In the genomic region with DNA sequence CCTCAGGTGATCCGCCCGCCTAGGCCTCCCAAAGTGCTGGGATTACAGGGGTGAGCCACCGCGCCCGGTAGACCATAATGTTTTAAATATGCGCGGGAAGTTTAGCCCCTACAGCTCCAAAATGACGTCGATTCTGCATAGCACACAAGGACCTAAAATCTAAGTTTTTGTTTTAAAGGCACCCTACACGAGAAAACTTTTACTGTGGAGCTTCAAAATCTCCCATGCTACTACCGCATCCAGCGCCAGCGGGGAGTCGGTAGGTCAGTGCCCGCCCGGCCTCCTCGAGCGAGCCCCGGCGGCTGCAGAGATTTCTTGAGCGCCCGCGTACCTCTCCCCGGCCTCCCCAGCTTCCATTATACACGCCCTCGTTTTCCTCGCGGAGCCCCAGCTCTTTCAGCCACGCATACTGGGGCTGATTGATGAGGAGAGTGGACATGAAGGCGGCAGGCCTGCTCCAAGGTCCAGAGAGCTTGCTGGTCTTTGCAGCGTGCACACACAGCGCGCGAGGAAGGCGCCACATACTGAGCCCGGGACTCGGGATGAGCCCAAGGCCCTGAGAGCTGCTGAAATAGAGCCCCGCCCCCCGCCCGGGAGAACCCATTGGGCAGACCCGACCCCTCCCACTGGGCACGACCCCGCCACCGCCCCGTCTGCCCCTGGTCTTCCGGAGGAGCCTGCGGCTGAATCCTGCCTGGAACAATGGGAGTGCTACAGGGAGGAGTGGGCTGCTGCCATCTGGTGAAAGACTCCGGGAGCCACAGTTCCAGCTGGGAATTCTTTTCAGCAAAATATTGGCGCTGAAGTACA, we compare ENCODE assay signal across 8 cellular contexts. TPM values are rescaled to one million over a fixed set of nuclear protein-coding genes. Genes with fewer than 3 reads are reported as not detected.
A peak's percentile ranks its signal among the peaks of the same experiment; 100 is the strongest.
DNase-seq lines count a peak whose midpoint lies in the region; ATAC-seq and TF ChIP-seq lines count a peak whose summit lies in the region.

A gene (minus strand): TSS at position 544 of the 810 bp plus-strand sequence. CDS start 21 bp downstream, at position 523.

- H3K36me3 Mint-ChIP-seq in naive thymus-derived CD4-positive, alpha-beta T cell = no peaks in the 10 kb centered on the region

- H3K4me3 ChIP-seq in BE2C (ENCODE audit: low read depth, low read length) = peak within 1 kb of the TSS; percentile 87
- peak within 1 kb of the TSS; percentile 64 for H3K4me3 ChIP-seq in naive thymus-derived CD4-positive, alpha-beta T cell (ENCODE audit: low read length)
- H3K4me3 ChIP-seq in subcutaneous abdominal adipose tissue (ENCODE audit: low read depth in 1 of 5, low read length in 5 of 5) = peak within 1 kb of the TSS; percentile 79 to 90 (median 83)

- H3K4me1 ChIP-seq in BE2C = no peaks in the 10 kb centered on the region
- peaks cover 0 to 9% of the 10 kb centered on the region in 2 donors for H3K4me1 ChIP-seq in naive thymus-derived CD4-positive, alpha-beta T cell (ENCODE audit: control insufficient read depth in 2 of 2, insufficient read depth in 2 of 2, low read length in 2 of 2)
- H3K4me1 ChIP-seq in subcutaneous abdominal adipose tissue (ENCODE audit: control insufficient read depth in 5 of 5, insufficient read depth in 5 of 5, low read length in 5 of 5) = peaks cover 2 to 26% (median 19%) of the 10 kb centered on the region in 5 donors

- H3K4me3 Mint-ChIP-seq in naive thymus-derived CD4-positive, alpha-beta T cell = peak within 1 kb of the TSS; percentile 81 to 95 (median 88)

- H3K9me3 ChIP-seq in BE2C = no peaks in the 10 kb centered on the region
- H3K9me3 ChIP-seq in naive thymus-derived CD4-positive, alpha-beta T cell (ENCODE audit: control insufficient read depth in 2 of 3, low read length in 3 of 3) = no peaks in the 10 kb centered on the region
- H3K9me3 ChIP-seq in subcutaneous abdominal adipose tissue (ENCODE audit: control insufficient read depth in 5 of 5, low read length in 5 of 5) = no peaks in the 10 kb centered on the region

- TF ChIP-seq CTCF in BE2C (IDR thresholded peaks at IDR 0.05; ENCODE audit: low read depth, low read length) = peak; percentile 74

- ATAC-seq in HG03342 (IDR thresholded peaks at IDR 0.05; ENCODE audit: unreplicated experiment) = peak; percentile 79
- ATAC-seq in naive thymus-derived CD4-positive, alpha-beta T cell = peak; percentile 78

- CTCF ChIA-PET in naive thymus-derived CD4-positive, alpha-beta T cell (lab: Charles Lee) = interaction anchor here (0.9 to 1.7 kb wide), 3 partner anchors 10 to 54 kb away, joined by 3 to 5 read pairs (median 4); no protein-coding TSS in a partner anchor

- H3K27me3 ChIP-seq in BE2C (no peaks in the 10 kb centered on the region), subcutaneous abdominal adipose tissue (ENCODE audit: control insufficient read depth in 5 of 5, insufficient read depth in 4 of 5, low read length in 5 of 5) (no peaks in the 10 kb centered on the region)
- H3K27me3 ChIP-seq in naive thymus-derived CD4-positive, alpha-beta T cell (ENCODE audit: control insufficient read depth in 2 of 2, insufficient read depth in 2 of 2, low read length in 2 of 2) = peaks cover 0 to 7% of the 10 kb centered on the region in 2 donors

- no peaks in the 10 kb centered on the region for H3K9me3 Mint-ChIP-seq in naive thymus-derived CD4-positive, alpha-beta T cell

- H3K27ac Mint-ChIP-seq in naive thymus-derived CD4-positive, alpha-beta T cell = peak within 1 kb of the TSS in 8 of 9 donors; percentile 9 to 69 (median 36)

- DNase-seq in BE2C (peak; percentile 99), GM19238 (ENCODE audit: insufficient read length, low spot score) (peak; percentile 59), NOMO-1 treated with dmso at 0.1 percent for 144 hours (lab: John Stamatoyannopoulos, UW; ENCODE audit: unreplicated experiment) (peak; percentile 28), activated gamma-delta T cell treated with Interleukin-2 at 50 U/mL for 16 hours (peak; percentile 17), fibroblast of the conjunctiva (ENCODE audit: low read depth) (peak; percentile 90)
- peak; percentile 6 to 36 (median 24) for DNase-seq in naive thymus-derived CD4-positive, alpha-beta T cell

- H3K36me3 ChIP-seq in BE2C (peaks cover 14% of the 10 kb centered on the region), subcutaneous abdominal adipose tissue (ENCODE audit: control insufficient read depth in 5 of 5, insufficient read depth in 5 of 5, low read length in 5 of 5) (peaks cover 4 to 9% (median 5%) of the 10 kb centered on the region in 5 donors)
- no peaks in the 10 kb centered on the region for H3K36me3 ChIP-seq in naive thymus-derived CD4-positive, alpha-beta T cell (ENCODE audit: control insufficient read depth in 2 of 3, insufficient read depth in 3 of 3, low read length in 3 of 3)

- POLR2A ChIA-PET in naive thymus-derived CD4-positive, alpha-beta T cell (lab: Charles Lee) = interaction anchor here (0.6 to 1.5 kb wide), 3 partner anchors 150 to 184 kb away, joined by 3 to 4 read pairs (median 3); a partner anchor contains a TSS

- intact Hi-C loops in naive thymus-derived CD4-positive, alpha-beta T cell (cut with micrococcal nuclease) = loop anchor here in 1 of 2 donors (10.0 kb wide), 1 partner anchor 170 kb away; a partner anchor contains a TSS

- peaks cover 8 to 23% (median 15%) of the 10 kb centered on the region in 7 donors for H3K4me1 Mint-ChIP-seq in naive thymus-derived CD4-positive, alpha-beta T cell

- H3K9ac ChIP-seq in subcutaneous abdominal adipose tissue (ENCODE audit: low read length in 5 of 5) = peak within 1 kb of the TSS; percentile 21 to 80 (median 62)

- H3K27ac ChIP-seq in naive thymus-derived CD4-positive, alpha-beta T cell (ENCODE audit: low read depth, low read length) = no peak within 1 kb of the TSS
- peak within 1 kb of the TSS; percentile 54 for H3K27ac ChIP-seq in subcutaneous abdominal adipose tissue (ENCODE audit: low read depth, low read length)

- H3K27me3 Mint-ChIP-seq in naive thymus-derived CD4-positive, alpha-beta T cell = peaks cover 0 to 43% (median 12%) of the 10 kb centered on the region in 5 donors

RNA-seq across cellular contexts. Expression of the gene that starts here (rescaled TPM):
- polyA plus RNA-seq in BE2C (2012; ENCODE audit: insufficient read depth, insufficient read length, low read depth) = 76.0 TPM
- 1 to 10 TPM in 4 of 5 experiments, under 1 TPM in 1; 0.51 to 3.4 (median 2.3) TPM for total RNA-seq in naive thymus-derived CD4-positive, alpha-beta T cell
- 1 to 10 TPM; 3.4 to 9.9 TPM for polyA plus RNA-seq in naive thymus-derived CD4-positive, alpha-beta T cell

Comparison
In these comparisons a context has a peak if more than half of its experiments do, and no peak if none do; other contexts are left out.
1. DNase-seq: peak in every context shown above with its lines; median percentile 99 in BE2C; 90 in fibroblast of the conjunctiva; 59 in GM19238; 28 in NOMO-1 treated with dmso at 0.1 percent for 144 hours; 24 in naive thymus-derived CD4-positive, alpha-beta T cell; 17 in activated gamma-delta T cell treated with Interleukin-2 at 50 U/mL for 16 hours.